Comparison of ENCODE assay signal across 18 cellular contexts in the genomic region with DNA sequence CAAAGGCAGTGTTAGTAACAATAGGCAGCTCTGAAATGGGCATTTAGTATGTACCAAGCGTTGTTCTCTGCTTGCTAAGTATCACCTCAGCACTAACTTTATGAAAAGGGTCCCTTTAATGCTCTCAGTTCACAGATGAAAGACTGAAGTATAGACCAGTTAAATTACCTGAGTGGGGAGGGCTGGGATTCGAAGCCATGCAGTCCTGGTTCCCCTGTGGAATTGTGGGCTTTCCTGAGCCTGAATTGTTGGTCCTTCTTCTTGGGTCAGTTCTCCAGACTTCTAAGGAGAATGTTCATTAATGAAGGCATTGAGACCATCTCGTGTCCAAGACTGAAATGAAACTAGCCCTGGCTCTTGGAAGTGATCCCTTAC. TPM values are rescaled to one million over a fixed set of nuclear protein-coding genes. Genes with fewer than 3 reads are reported as not detected.
A peak's percentile ranks its signal among the peaks of the same experiment; 100 is the strongest.
DNase-seq lines count a peak whose midpoint lies in the region; ATAC-seq and TF ChIP-seq lines count a peak whose summit lies in the region.
"Had no signal": no experiment of that assay in that cellular context is flagged by ENCODE, and none has a peak within 500 bp of the region (broad histone marks: within the 10 kb centered on the region; RNA-seq: fewer than 3 reads in every experiment).

No MANE protein-coding gene starts in this region.

- no peak overlapping the region for H3K4ac ChIP-seq in H9 (ENCODE audit: low read depth, low read length)

- TF ChIP-seq CTCF in H9 (conservative IDR thresholded peaks at IDR 0.05) = no peak
- TF ChIP-seq CTCF in astrocyte of the cerebellum (IDR thresholded peaks at IDR 0.05; ENCODE audit: low read depth, low read length, missing control alignments) = no peak
- TF ChIP-seq CTCF in glutamatergic neuron (IDR thresholded peaks at IDR 0.05; ENCODE audit: partially characterized antibody, unreplicated experiment) = no peak
- no peak for TF ChIP-seq CTCF in osteocyte (IDR thresholded peaks at IDR 0.05)
- TF ChIP-seq CTCF in PC-3 (conservative IDR thresholded peaks at IDR 0.05; ENCODE audit: low read depth, low read length) = no peak
- no peak for TF ChIP-seq CTCF in BE2C (IDR thresholded peaks at IDR 0.05; ENCODE audit: low read depth, low read length)

- H3K4me3 ChIP-seq in astrocyte of the cerebellum (ENCODE audit: low read depth, low read length) (peak overlapping the region; percentile 6), PC-3 (ENCODE audit: low read length) (no peak overlapping the region), BE2C (ENCODE audit: low read depth, low read length) (no peak overlapping the region)
- H3K4me3 ChIP-seq: GM12878, MG63 had no signal

- H3K27ac Mint-ChIP-seq in H9 (no peak overlapping the region), glutamatergic neuron (ENCODE audit: unreplicated experiment) (no peak overlapping the region), osteocyte (ENCODE audit: unreplicated experiment) (no peak overlapping the region)
- H3K27ac Mint-ChIP-seq: CD4-positive, alpha-beta T cell had no signal

- H3K9me3 ChIP-seq in H9 (ENCODE audit: control insufficient read depth, low read depth, low read length) (no peaks in the 10 kb centered on the region), PC-3 (ENCODE audit: low read length) (no peaks in the 10 kb centered on the region), BE2C (no peaks in the 10 kb centered on the region)
- H3K9me3 ChIP-seq: MG63 had no signal

- no peak overlapping the region for H3K27ac ChIP-seq in H9 (ENCODE audit: insufficient read length, low read depth, low read length)
- no peak overlapping the region for H3K27ac ChIP-seq in PC-3 (ENCODE audit: low read length)

- peaks cover 25 to 31% of the 10 kb centered on the region in 2 experiments for H3K4me1 Mint-ChIP-seq in H9
- peaks cover 42% of the 10 kb centered on the region for H3K4me1 Mint-ChIP-seq in glutamatergic neuron (ENCODE audit: low read depth, unreplicated experiment)
- peaks cover 27% of the 10 kb centered on the region for H3K4me1 Mint-ChIP-seq in osteocyte (ENCODE audit: unreplicated experiment)

- BruUV-seq in PC-3 (replicated peaks; lab: Mats Ljungman, UMichigan) = no TSS peak

- H2AK5ac ChIP-seq in H9 (ENCODE audit: insufficient read length, low read length) = no peak overlapping the region

- H2BK12ac ChIP-seq in H9 (ENCODE audit: insufficient read length, low read depth, low read length) = no peak overlapping the region

- no peak overlapping the region for H3T11ph ChIP-seq in H9 (ENCODE audit: low read length)

- 0 out of 2 replicates have a peak, but pooled peaks cover 3% of the 10 kb centered on the region for H3K4me1 ChIP-seq in H9 (ENCODE audit: insufficient read depth, low read length)
- peaks cover 16% of the 10 kb centered on the region for H3K4me1 ChIP-seq in PC-3 (ENCODE audit: insufficient read depth, low read length)
- H3K4me1 ChIP-seq in BE2C = peaks cover 5% of the 10 kb centered on the region; the same call in 1 of the 2 replicates

- H4K8ac ChIP-seq in H9 (replicated peaks; ENCODE audit: insufficient read length, low read depth, low read length) = no peak overlapping the region

- no peak overlapping the region for H2BK20ac ChIP-seq in H9 (ENCODE audit: low read depth, low read length, poor library complexity, severe bottlenecking)

- H3K27me3 ChIP-seq in H9 (ENCODE audit: insufficient read depth, low read length) (peaks cover 97% of the 10 kb centered on the region), PC-3 (ENCODE audit: low read length) (no peaks in the 10 kb centered on the region), BE2C (peaks cover 12% of the 10 kb centered on the region)
- H3K27me3 ChIP-seq: MG63 had no signal

- DNase-seq in H9 (no peak), astrocyte of the cerebellum (ENCODE audit: low read depth) (no peak), glutamatergic neuron (no peak), osteocyte (ENCODE audit: extremely low spot score, unreplicated experiment) (no peak), NCI-H82 treated with DMSO at 0.1 percent for 48 hours (lab: John Stamatoyannopoulos, UW; ENCODE audit: unreplicated experiment) (no peak), PC-3 (no peak), BE2C (no peak), MV-4-11 (lab: John Stamatoyannopoulos, UW) (no peak)
- DNase-seq: Calu3; CD4-positive, alpha-beta T cell; GOT3; KG1; MG63; NCI-H1105; NCI-H187; NCI-H82; SHP77 had no signal

- in situ Hi-C loops in astrocyte of the cerebellum (cut with HindIII; ENCODE audit: low sequenced_read_pairs) = no loop called here

- H3K4me3 Mint-ChIP-seq in H9 = peak overlapping the region in 1 of 2 experiments; percentile 72; a peak in 2 of 5 replicates
- H3K4me3 Mint-ChIP-seq in glutamatergic neuron (ENCODE audit: unreplicated experiment) = peak overlapping the region; percentile 81
- peak overlapping the region; percentile 46 for H3K4me3 Mint-ChIP-seq in osteocyte (ENCODE audit: unreplicated experiment)
- H3K4me3 Mint-ChIP-seq: CD4-positive, alpha-beta T cell had no signal

- no peak overlapping the region for H4K91ac ChIP-seq in H9 (ENCODE audit: insufficient read length, low read depth, low read length)

- no CpG with 5 or more reads among the region's 3 CpGs for WGBS in H9 (ENCODE audit: extremely low coverage, insufficient read length, low lambda C conversion rate)

- H2AFZ ChIP-seq in H9 (ENCODE audit: low read length) = no peak overlapping the region
- H2AFZ ChIP-seq in PC-3 (ENCODE audit: low read length) = no peak overlapping the region

- no peaks in the 10 kb centered on the region for H3F3A ChIP-seq in PC-3 (ENCODE audit: low read length, unreplicated experiment)

- H3K36me3 ChIP-seq in PC-3 (ENCODE audit: low read depth, low read length) (no peaks in the 10 kb centered on the region), BE2C (no peaks in the 10 kb centered on the region)
- H3K36me3 ChIP-seq: MG63 had no signal

- peak overlapping the region; percentile 15 for H3K4me2 ChIP-seq in H9 (ENCODE audit: insufficient read depth, insufficient read length, low read length)
- no peak overlapping the region for H3K4me2 ChIP-seq in PC-3 (ENCODE audit: low read length)

- no peak overlapping the region for H2BK15ac ChIP-seq in H9 (ENCODE audit: low read depth, low read length)

- intact Hi-C loops in PC-3 (cut with micrococcal nuclease) = no loop called here

- no peak overlapping the region for H3K9ac ChIP-seq in H9 (ENCODE audit: extremely low read depth, insufficient read length, low read length)
- no peak overlapping the region for H3K9ac ChIP-seq in PC-3 (ENCODE audit: low read length)

- no peak overlapping the region for H3K56ac ChIP-seq in H9 (ENCODE audit: insufficient read length, low read depth, low read length)

- H2BK120ac ChIP-seq in H9 (ENCODE audit: low read depth, low read length, poor library complexity, severe bottlenecking) = no peak overlapping the region

- H3K36me3 Mint-ChIP-seq in H9 (ENCODE audit: insufficient read depth in 1 of 3, low read depth in 3 of 3) (no peaks in the 10 kb centered on the region; a peak in 1 of 7 replicates), glutamatergic neuron (ENCODE audit: unreplicated experiment) (no peaks in the 10 kb centered on the region), osteocyte (ENCODE audit: unreplicated experiment) (no peaks in the 10 kb centered on the region)

- no peak overlapping the region for H3K23ac ChIP-seq in H9 (ENCODE audit: insufficient read length, low read depth, low read length)

- H2BK5ac ChIP-seq in H9 (ENCODE audit: insufficient read length, low read length) = no peak overlapping the region

- POLR2A ChIA-PET in PC-3 (lab: Charles Lee; ENCODE audit: unreplicated experiment) = interaction anchor here (0.5 kb wide), 1 partner anchor 64 kb away, joined by 5 read pairs; no protein-coding TSS in a partner anchor

- H3K18ac ChIP-seq in H9 (ENCODE audit: insufficient read length, low read depth, low read length) = no peak overlapping the region

- H4K20me1 ChIP-seq in H9 (ENCODE audit: control insufficient read depth, insufficient read depth, insufficient read length) (no peaks in the 10 kb centered on the region), PC-3 (ENCODE audit: low read length) (no peaks in the 10 kb centered on the region)

- H3K27me3 Mint-ChIP-seq in H9 (ENCODE audit: low read depth) (peaks cover 100% of the 10 kb centered on the region), glutamatergic neuron (ENCODE audit: unreplicated experiment) (peaks cover 25% of the 10 kb centered on the region), osteocyte (ENCODE audit: unreplicated experiment) (peaks cover 99% of the 10 kb centered on the region)

- no peak overlapping the region for H4K5ac ChIP-seq in H9 (ENCODE audit: insufficient read length, low read depth, low read length)

- H3K23me2 ChIP-seq in H9 (ENCODE audit: insufficient read length, low read depth, low read length, poor library complexity, severe bottlenecking) = peaks cover 7% of the 10 kb centered on the region

- H3K79me2 ChIP-seq in H9 (ENCODE audit: insufficient read depth, low read length) = no peaks in the 10 kb centered on the region
- peaks cover 15% of the 10 kb centered on the region; the same call in 1 of the 2 replicates for H3K79me2 ChIP-seq in PC-3 (ENCODE audit: low read length)

- CTCF ChIA-PET in PC-3 (lab: Charles Lee) = no interaction called here

- peaks cover 3 to 7% of the 10 kb centered on the region in 2 experiments; a peak in 3 of 5 replicates for H3K9me3 Mint-ChIP-seq in H9
- H3K9me3 Mint-ChIP-seq in glutamatergic neuron (ENCODE audit: unreplicated experiment) = peaks cover 19% of the 10 kb centered on the region
- no peaks in the 10 kb centered on the region for H3K9me3 Mint-ChIP-seq in osteocyte (ENCODE audit: unreplicated experiment)
- H3K9me3 Mint-ChIP-seq: CD4-positive, alpha-beta T cell had no signal

- ATAC-seq in PC-3 = no peak
- ATAC-seq: GM12878 had no signal

- no peaks in the 10 kb centered on the region for H3K9me2 ChIP-seq in PC-3 (replicated peaks; ENCODE audit: low read length)

- H3K14ac ChIP-seq in H9 (ENCODE audit: insufficient read depth, low read length) = no peak overlapping the region

- no peaks in the 10 kb centered on the region for H3K79me1 ChIP-seq in H9 (ENCODE audit: insufficient read depth, low read depth, low read length, poor library complexity, severe bottlenecking)

RNA-seq across cellular contexts. Expression of a gene that starts 7.7 kb away (rescaled TPM):
- total RNA-seq in H9 (2021) = not detected in 2 replicates
- total RNA-seq in glutamatergic neuron (ENCODE audit: unreplicated experiment) = 16.6 TPM
- 0.10 and 0.13 TPM in 2 replicates for total RNA-seq in osteocyte
- 8.9 and 9.4 TPM in 2 replicates for total RNA-seq in PC-3 (2014; rRNA removed)
- 25.6 TPM for polyA plus RNA-seq in BE2C (2012; ENCODE audit: insufficient read depth, insufficient read length, low read depth)
